ENCODE assay signal across 8 cellular contexts in genomic region chr2:121755237-121756111, GRCh38. TPM values are rescaled to one million over a fixed set of nuclear protein-coding genes. Genes with fewer than 3 reads are reported as not detected.
DNase-seq lines count a peak whose midpoint lies in the region; ATAC-seq and TF ChIP-seq lines count a peak whose summit lies in the region.

TSS of gene TSN (plus strand) at chr2:121755651. CDS start at chr2:121755780, 129 bp downstream.

- peak within 1 kb of the TSS; percentile 67 for H3K27ac ChIP-seq in caudate nucleus (ENCODE audit: low read depth, low read length)

- peak within 1 kb of the TSS; percentile 98 for H3K4me3 ChIP-seq in AG10803 (ENCODE audit: low read length)

- peaks cover 0 to 4% (median 2%) of the 10 kb centered on the region in 3 donors for H3K27me3 Mint-ChIP-seq in immature natural killer cell (ENCODE audit: low read depth in 3 of 3)

- H3K4me3 Mint-ChIP-seq in immature natural killer cell = peak within 1 kb of the TSS; percentile 92 to 98 (median 94)

- peak; percentile 95 for DNase-seq in AG10803 (ENCODE audit: low read depth)
- DNase-seq in NCI-H345 treated with DMSO at 0.1 percent for 48 hours (lab: John Stamatoyannopoulos, UW; ENCODE audit: unreplicated experiment) = peak; percentile 89
- DNase-seq in activated CD4-positive, CD25-positive, alpha-beta regulatory T cell (lab: John Stamatoyannopoulos, UW) = peak; percentile 90 to 97 (median 95)
- DNase-seq in caudate nucleus (lab: John Stamatoyannopoulos, UW) = peak; percentile 30 to 98 (median 95)
- peak; percentile 96 to 97 (median 97) for DNase-seq in immature natural killer cell
- DNase-seq in smooth muscle cell of the brain vasculature (ENCODE audit: low read depth, low spot score) = peak; percentile 97

- H3K36me3 Mint-ChIP-seq in immature natural killer cell = peaks cover 0 to 12% (median 0%) of the 10 kb centered on the region in 3 donors

- H3K27ac Mint-ChIP-seq in immature natural killer cell = peak within 1 kb of the TSS; percentile 88 to 97 (median 94)

- TF ChIP-seq CTCF in AG10803 (conservative IDR thresholded peaks at IDR 0.05; ENCODE audit: low read length) = no peak

- no peaks in the 10 kb centered on the region for H3K9me3 Mint-ChIP-seq in immature natural killer cell

- H3K4me1 Mint-ChIP-seq in immature natural killer cell = peaks cover 36 to 46% of the 10 kb centered on the region in 2 donors

- ATAC-seq in GM19035 (IDR thresholded peaks at IDR 0.05; ENCODE audit: unreplicated experiment) (peak; percentile 100), HG03342 (IDR thresholded peaks at IDR 0.05; ENCODE audit: unreplicated experiment) (peak; percentile 100)

RNA-seq across cellular contexts. Expression of gene TSN, which starts in this region (rescaled TPM):
- 100 to 1,000 TPM in 1 of 3 donors, 10 to 100 TPM in 2; 76.5 to 114 (median 80.6) TPM for polyA plus RNA-seq in immature natural killer cell

Comparison
In these comparisons a context has a peak if more than half of its experiments do, and no peak if none do; other contexts are left out.
1. Peak in every context shown above with its lines: DNase-seq, ATAC-seq, H3K4me3 ChIP-seq and H3K27ac ChIP-seq.